Comparison of ENCODE assay signal across 9 cellular contexts in genomic region chr7:51123322-51124021, GRCh38.
DNase-seq lines count a peak whose midpoint lies in the region; FAIRE-seq and TF ChIP-seq lines count a peak whose summit lies in the region.
"Had no signal": no experiment of that assay in that cellular context is flagged by ENCODE, and none has a peak within 500 bp of the region (broad histone marks: within the 10 kb centered on the region; RNA-seq: fewer than 3 reads in every experiment).

No MANE protein-coding gene starts in this region.

- H3K4me1 Mint-ChIP-seq in activated T-cell treated with anti-CD3 and anti-CD28 coated beads, Interleukin-2, amount 50 U/mL, for 24 hours (ENCODE audit: low read depth) = peaks cover 40% of the 10 kb centered on the region

- H3K4me1 ChIP-seq in prostate gland (replicated peaks) = no peaks in the 10 kb centered on the region

- peak overlapping the region; percentile 49 for H3K4me3 Mint-ChIP-seq in activated T-cell treated with anti-CD3 and anti-CD28 coated beads, Interleukin-2, amount 50 U/mL, for 24 hours

- H3K4me3 ChIP-seq in prostate gland = no peak overlapping the region
- H3K4me3 ChIP-seq in WERI-Rb-1 (ENCODE audit: low read depth, low read length) = no peak overlapping the region

- peak; percentile 11 for DNase-seq in activated gamma-delta T cell treated with Interleukin-2 at 50 U/mL for 16 hours
- no peak for DNase-seq in activated gamma-delta T cell (lab: John Stamatoyannopoulos, UW)
- peak; percentile 78 for DNase-seq in activated T-cell treated with anti-CD3 and anti-CD28 coated beads, Interleukin-2, amount 50 U/mL, for 24 hours
- peak; percentile 14 to 55 for DNase-seq in frontal cortex (ENCODE audit: low spot score in 2 of 2)
- peak in 2 of 3 donors; percentile 5 to 45 for DNase-seq in stimulated activated CD4-positive, alpha-beta T cell treated with anti-CD3 and anti-CD28 coated beads, TNF-alpha, amount 100 ng/mL, for 1 hour (ENCODE audit: low read depth in 3 of 3, low spot score in 1 of 3)
- no peak for DNase-seq in NCI-H774 (lab: John Stamatoyannopoulos, UW)
- DNase-seq in prostate gland (ENCODE audit: low spot score) = no peak
- DNase-seq in WERI-Rb-1 = no peak
- DNase-seq: DND-41 had no signal

- WGBS in prostate gland = 69% methylated on average over 3 of the region's 3 CpGs

- no peaks in the 10 kb centered on the region for H3K36me3 Mint-ChIP-seq in activated T-cell treated with anti-CD3 and anti-CD28 coated beads, Interleukin-2, amount 50 U/mL, for 24 hours (ENCODE audit: low read depth)

- no peaks in the 10 kb centered on the region for H3K9me3 Mint-ChIP-seq in activated T-cell treated with anti-CD3 and anti-CD28 coated beads, Interleukin-2, amount 50 U/mL, for 24 hours

- no peaks in the 10 kb centered on the region for H3K27me3 Mint-ChIP-seq in activated T-cell treated with anti-CD3 and anti-CD28 coated beads, Interleukin-2, amount 50 U/mL, for 24 hours

- no peak for FAIRE-seq in frontal cortex (lab: Jason Lieb, UNC)

- H3K27me3 ChIP-seq in prostate gland (replicated peaks; ENCODE audit: insufficient read depth) (no peaks in the 10 kb centered on the region), WERI-Rb-1 (ENCODE audit: insufficient read depth, low read depth, severe bottlenecking) (no peaks in the 10 kb centered on the region)

- no peak for TF ChIP-seq CTCF in prostate gland (IDR thresholded peaks at IDR 0.05)
- TF ChIP-seq CTCF in WERI-Rb-1 (IDR thresholded peaks at IDR 0.05; ENCODE audit: low read depth, low read length) = no peak

- peak overlapping the region; percentile 94 for H3K27ac Mint-ChIP-seq in activated T-cell treated with anti-CD3 and anti-CD28 coated beads, Interleukin-2, amount 50 U/mL, for 24 hours

- intact Hi-C loops in prostate gland (cut with DNase I) = no loop called here

- H3K27ac ChIP-seq in prostate gland (no peak overlapping the region), WERI-Rb-1 (no peak overlapping the region)

- H3K36me3 ChIP-seq in prostate gland (no peaks in the 10 kb centered on the region), WERI-Rb-1 (peaks cover 6% of the 10 kb centered on the region)

- no peak for TF ChIP-seq POLR2A in prostate gland (IDR thresholded peaks at IDR 0.05)

- no peaks in the 10 kb centered on the region for H3K9me3 ChIP-seq in prostate gland
- H3K9me3 ChIP-seq in WERI-Rb-1 (ENCODE audit: severe bottlenecking) = no peaks in the 10 kb centered on the region

Comparison
In these comparisons a context has a peak if more than half of its experiments do, and no peak if none do; other contexts are left out.
1. DNase-seq: peak in activated gamma-delta T cell treated with Interleukin-2 at 50 U/mL for 16 hours (single experiment), activated T-cell treated with anti-CD3 and anti-CD28 coated beads, Interleukin-2, amount 50 U/mL, for 24 hours (single experiment), frontal cortex (2 of 2) and stimulated activated CD4-positive, alpha-beta T cell treated with anti-CD3 and anti-CD28 coated beads, TNF-alpha, amount 100 ng/mL, for 1 hour (2 of 3); none in activated gamma-delta T cell (single experiment), NCI-H774 (single experiment), prostate gland (single experiment) and WERI-Rb-1 (single experiment).